In the genomic region with DNA sequence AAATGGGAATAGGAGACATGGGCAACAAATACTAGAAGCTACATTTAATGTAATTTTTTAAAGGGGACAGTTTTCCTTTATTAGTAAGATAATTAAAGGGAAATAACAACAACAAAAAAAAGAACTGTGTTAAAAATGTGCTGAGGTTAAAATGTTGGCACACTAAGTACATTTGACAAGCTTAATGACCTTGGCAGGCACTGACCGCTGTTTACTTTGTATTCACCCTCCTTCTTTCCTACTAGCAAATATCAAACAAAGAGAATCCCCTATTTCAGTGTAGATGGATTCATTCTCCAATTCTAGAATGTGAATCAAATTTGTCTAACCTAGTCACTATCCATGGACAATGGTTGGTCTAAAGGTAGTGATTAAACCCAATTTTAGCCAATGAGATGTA, we compare ENCODE assay signal across 26 cellular contexts.
"Had no signal": no experiment of that assay in that cellular context is flagged by ENCODE, and none has a peak within 500 bp of the region (broad histone marks: within the 10 kb centered on the region; RNA-seq: fewer than 3 reads in every experiment).

No MANE protein-coding gene starts in this region.

- H3K36me3 ChIP-seq: brain microvascular endothelial cell, left ventricle myocardium inferior, right atrium auricular region, tibial artery, WERI-Rb-1 had no signal

- H3K4me1 ChIP-seq: left ventricle myocardium inferior, psoas muscle, right atrium auricular region, tibial artery had no signal

- H3K9me3 ChIP-seq: psoas muscle, right atrium auricular region, tibial artery had no signal

- H3K79me2 ChIP-seq: hepatocyte had no signal

- DNase-seq: activated CD4-positive, alpha-beta T cell treated with anti-CD3 and anti-CD28 coated beads, Interleukin-2, amount 10 ng/mL, durations not matched to agents 7 days and 5 days; activated CD4-positive, CD25-positive, alpha-beta regulatory T cell treated with anti-CD3 and anti-CD28 coated beads, Interleukin-2, amount 50 U/mL, for 72 hours; activated CD8-positive, alpha-beta T cell treated with anti-CD3 and anti-CD28 coated beads, Interleukin-2, amount 10 ng/mL, durations not matched to agents 7 days and 5 days; activated gamma-delta T cell; anterior cingulate cortex; brain microvascular endothelial cell; caudate nucleus; dermis blood vessel endothelial cell; effector memory CD4-positive, alpha-beta T cell; glutamatergic neuron; immature natural killer cell; kidney glomerular epithelial cell; left ventricle myocardium inferior; midbrain; natural killer cell; psoas muscle; stimulated activated CD4-positive, alpha-beta T cell treated with anti-CD3 and anti-CD28 coated beads, Interleukin-4, amount 100 ng/mL, for 4 hours; stimulated activated naive CD8-positive, alpha-beta T cell treated with anti-CD3 and anti-CD28 coated beads, Interleukin-15, Interleukin-2, amounts not matched to agents 100 U/mL and 50 U/mL, for 24 hours; substantia nigra; tibial artery; WERI-Rb-1 had no signal

- H3K4me2 ChIP-seq: hepatocyte had no signal

- H3K27me3 ChIP-seq: brain microvascular endothelial cell, hepatocyte, right atrium auricular region, tibial artery had no signal

- ATAC-seq: activated CD8-positive, alpha-beta T cell treated with anti-CD3 and anti-CD28 coated beads, Interleukin-2, amount 10 ng/mL, durations not matched to agents 7 days and 5 days; esophagus mucosa; natural killer cell; psoas muscle; stimulated activated naive CD8-positive, alpha-beta T cell treated with anti-CD3 and anti-CD28 coated beads, Interleukin-15, Interleukin-2, amounts not matched to agents 100 U/mL and 50 U/mL, for 24 hours had no signal

- H3K9me3 Mint-ChIP-seq: activated CD4-positive, alpha-beta T cell treated with anti-CD3 and anti-CD28 coated beads, Interleukin-2, amount 10 ng/mL, durations not matched to agents 7 days and 5 days; activated naive CD4-positive, alpha-beta T cell treated with anti-CD3 and anti-CD28 coated beads, Interleukin-2, amount 50 U/mL, for 24 hours; activated T-helper 1 cell treated with anti-CD3 and anti-CD28 coated beads, Interleukin-12 subunit alpha, Interleukin-12 subunit beta, Interleukin-2, Interleukin-4 antibody, amounts not matched to agents 30 ng/mL and 10 ng/mL and 1 ng/mL, durations not matched to agents 14 hours and 24 hours and 36 hours had no signal

- H3K4me3 Mint-ChIP-seq: activated CD4-positive, alpha-beta T cell treated with anti-CD3 and anti-CD28 coated beads, Interleukin-2, amount 10 ng/mL, durations not matched to agents 7 days and 5 days; activated CD8-positive, alpha-beta T cell treated with anti-CD3 and anti-CD28 coated beads, Interleukin-2, amount 10 ng/mL, durations not matched to agents 7 days and 5 days; activated naive CD4-positive, alpha-beta T cell treated with anti-CD3 and anti-CD28 coated beads, Interleukin-2, amount 50 U/mL, for 24 hours; activated T-helper 1 cell treated with anti-CD3 and anti-CD28 coated beads, Interleukin-12 subunit alpha, Interleukin-12 subunit beta, Interleukin-2, Interleukin-4 antibody, amounts not matched to agents 30 ng/mL and 10 ng/mL and 1 ng/mL, durations not matched to agents 14 hours and 24 hours and 36 hours; immature natural killer cell; natural killer cell had no signal

- H3K27ac ChIP-seq: brain microvascular endothelial cell, hepatocyte, left ventricle myocardium inferior, psoas muscle, right atrium auricular region, tibial artery, WERI-Rb-1 had no signal

- H3K4me3 ChIP-seq: hepatocyte, left ventricle myocardium inferior, psoas muscle, right atrium auricular region, tibial artery had no signal

- H3K27me3 Mint-ChIP-seq: activated naive CD4-positive, alpha-beta T cell treated with anti-CD3 and anti-CD28 coated beads, Interleukin-2, amount 50 U/mL, for 24 hours had no signal

- H3K27ac Mint-ChIP-seq: activated CD4-positive, alpha-beta T cell treated with anti-CD3 and anti-CD28 coated beads, Interleukin-2, amount 10 ng/mL, durations not matched to agents 7 days and 5 days; activated CD8-positive, alpha-beta T cell treated with anti-CD3 and anti-CD28 coated beads, Interleukin-2, amount 10 ng/mL, durations not matched to agents 7 days and 5 days; activated naive CD4-positive, alpha-beta T cell treated with anti-CD3 and anti-CD28 coated beads, Interleukin-2, amount 50 U/mL, for 24 hours; activated T-helper 1 cell treated with anti-CD3 and anti-CD28 coated beads, Interleukin-12 subunit alpha, Interleukin-12 subunit beta, Interleukin-2, Interleukin-4 antibody, amounts not matched to agents 30 ng/mL and 10 ng/mL and 1 ng/mL, durations not matched to agents 14 hours and 24 hours and 36 hours; immature natural killer cell; natural killer cell had no signal

- H2AFZ ChIP-seq: hepatocyte had no signal

- H3K4me1 Mint-ChIP-seq: activated naive CD4-positive, alpha-beta T cell treated with anti-CD3 and anti-CD28 coated beads, Interleukin-2, amount 50 U/mL, for 24 hours; immature natural killer cell; natural killer cell had no signal
